16 cellular contexts compared by ENCODE assay signal in genomic region chr21:45497846-45498645, GRCh38. TPM values are rescaled to one million over a fixed set of nuclear protein-coding genes. Genes with fewer than 3 reads are reported as not detected.
DNase-seq lines count a peak whose midpoint lies in the region; ATAC-seq and TF ChIP-seq lines count a peak whose summit lies in the region.
"Had no signal": no experiment of that assay in that cellular context is flagged by ENCODE, and none has a peak within 500 bp of the region (broad histone marks: within the 10 kb centered on the region; RNA-seq: fewer than 3 reads in every experiment).

No MANE protein-coding gene starts in this region.

- no peaks in the 10 kb centered on the region for H4K20me1 ChIP-seq in MM.1S (ENCODE audit: insufficient read depth, low read length)
- H4K20me1 ChIP-seq: BLaER1 had no signal

- no peak overlapping the region for H3K9ac ChIP-seq in MM.1S (ENCODE audit: low read length)
- H3K9ac ChIP-seq: BLaER1 had no signal

- H3K36me3 ChIP-seq in left ventricle myocardium inferior (peaks cover 62% of the 10 kb centered on the region), lower lobe of right lung (peaks cover 44% of the 10 kb centered on the region), spleen (peaks cover 0 to 66% (median 10%) of the 10 kb centered on the region in 6 donors), MM.1S (replicated peaks; ENCODE audit: insufficient read depth, low read length) (no peaks in the 10 kb centered on the region)

- no peaks in the 10 kb centered on the region for H3F3A ChIP-seq in MM.1S (ENCODE audit: insufficient read depth, low read length)

- no peak overlapping the region for H3K27ac ChIP-seq in left ventricle myocardium inferior (replicated peaks)
- H3K27ac ChIP-seq in lower lobe of right lung: no peak overlapping the region
- H3K27ac ChIP-seq in spleen: no peak overlapping the region
- H3K27ac ChIP-seq in MM.1S (ENCODE audit: low read length): no peak overlapping the region
- H3K27ac ChIP-seq: BLaER1 had no signal

- WGBS in spleen, 5 donors: 95 to 96% (median 96%) methylated on average over 32 to 39 of the region's 39 CpGs

- H3K4me3 Mint-ChIP-seq in activated T-cell treated with anti-CD3 and anti-CD28 coated beads, Interleukin-2, amount 50 U/mL, for 24 hours: no peak overlapping the region
- no peak overlapping the region for H3K4me3 Mint-ChIP-seq in progenitor cell of endocrine pancreas (ENCODE audit: low read depth)
- H3K4me3 Mint-ChIP-seq: CD8-positive, alpha-beta memory T cell; GM23338 had no signal

- H3K4me1 Mint-ChIP-seq in activated T-cell treated with anti-CD3 and anti-CD28 coated beads, Interleukin-2, amount 50 U/mL, for 24 hours (ENCODE audit: low read depth): no peaks in the 10 kb centered on the region
- H3K4me1 Mint-ChIP-seq in progenitor cell of endocrine pancreas (ENCODE audit: low read depth): no peaks in the 10 kb centered on the region
- H3K4me1 Mint-ChIP-seq: GM23338 had no signal

- DNase-seq in activated T-cell treated with anti-CD3 and anti-CD28 coated beads, Interleukin-2, amount 50 U/mL, for 24 hours: peak; percentile 3
- DNase-seq in activated T-cell treated with anti-CD3 and anti-CD28 coated beads, Interleukin-2, amount 50 U/mL, for 48 hours: no peak
- DNase-seq in left ventricle myocardium inferior: peak; percentile 7
- DNase-seq in lower lobe of right lung: peak; percentile 31
- DNase-seq in spleen: peak; percentile 58
- DNase-seq in progenitor cell of endocrine pancreas (ENCODE audit: low spot score, unreplicated experiment): no peak
- DNase-seq in DMS79 (lab: John Stamatoyannopoulos, UW): no peak
- no peak for DNase-seq in MM.1S
- DNase-seq: 8988T, DND-41, NCI-H187, NCI-H526 treated with DMSO at 0.1 percent for 48 hours had no signal

- no peak overlapping the region for H3K4me2 ChIP-seq in MM.1S (ENCODE audit: low read depth, low read length)
- H3K4me2 ChIP-seq: BLaER1, GM23338 had no signal

- no peaks in the 10 kb centered on the region for H3K9me2 ChIP-seq in MM.1S (replicated peaks; ENCODE audit: insufficient read depth, low read length)

- H3K9me3 Mint-ChIP-seq in activated T-cell treated with anti-CD3 and anti-CD28 coated beads, Interleukin-2, amount 50 U/mL, for 24 hours: no peaks in the 10 kb centered on the region
- H3K9me3 Mint-ChIP-seq in progenitor cell of endocrine pancreas (ENCODE audit: low read depth): peaks cover 3% of the 10 kb centered on the region
- H3K9me3 Mint-ChIP-seq: CD8-positive, alpha-beta memory T cell; GM23338 had no signal

- H3K36me3 Mint-ChIP-seq in activated T-cell treated with anti-CD3 and anti-CD28 coated beads, Interleukin-2, amount 50 U/mL, for 24 hours (ENCODE audit: low read depth): no peaks in the 10 kb centered on the region
- H3K36me3 Mint-ChIP-seq in progenitor cell of endocrine pancreas (ENCODE audit: insufficient read depth): peaks cover 17% of the 10 kb centered on the region
- H3K36me3 Mint-ChIP-seq: CD8-positive, alpha-beta memory T cell had no signal

- no peak for ATAC-seq in lower lobe of right lung
- ATAC-seq: GM12878, GM23338 had no signal

- intact Hi-C loops in left ventricle myocardium inferior (cut with micrococcal nuclease) (no loop called here), lower lobe of right lung (cut with DNase I) (no loop called here), spleen (cut with DNase I; ENCODE audit: low total_unique reads) (no loop called here)

- no peak for TF ChIP-seq POLR2A in spleen (IDR thresholded peaks at IDR 0.05)

- H3K9me3 ChIP-seq in left ventricle myocardium inferior (replicated peaks): no peaks in the 10 kb centered on the region
- no peaks in the 10 kb centered on the region for H3K9me3 ChIP-seq in lower lobe of right lung
- no peaks in the 10 kb centered on the region for H3K9me3 ChIP-seq in spleen
- no peaks in the 10 kb centered on the region for H3K9me3 ChIP-seq in MM.1S (replicated peaks; ENCODE audit: insufficient read depth, low read length)

- H3K27me3 ChIP-seq in left ventricle myocardium inferior (ENCODE audit: low read depth) (no peaks in the 10 kb centered on the region), lower lobe of right lung (ENCODE audit: low read depth) (no peaks in the 10 kb centered on the region), spleen (replicated peaks in 1 of 7) (no peaks in the 10 kb centered on the region), MM.1S (replicated peaks; ENCODE audit: insufficient read depth, low read length) (peaks cover 83% of the 10 kb centered on the region)
- H3K27me3 ChIP-seq: BLaER1 had no signal

- H3K27me3 Mint-ChIP-seq in activated T-cell treated with anti-CD3 and anti-CD28 coated beads, Interleukin-2, amount 50 U/mL, for 24 hours: no peaks in the 10 kb centered on the region
- H3K27me3 Mint-ChIP-seq in progenitor cell of endocrine pancreas: no peaks in the 10 kb centered on the region
- H3K27me3 Mint-ChIP-seq: CD8-positive, alpha-beta memory T cell had no signal

- no peaks in the 10 kb centered on the region for H3K4me1 ChIP-seq in left ventricle myocardium inferior
- no peaks in the 10 kb centered on the region for H3K4me1 ChIP-seq in lower lobe of right lung
- peaks cover 0 to 16% (median 6%) of the 10 kb centered on the region in 6 donors for H3K4me1 ChIP-seq in spleen
- H3K4me1 ChIP-seq in MM.1S (ENCODE audit: low read length): no peaks in the 10 kb centered on the region

- no peak overlapping the region for H3K27ac Mint-ChIP-seq in activated T-cell treated with anti-CD3 and anti-CD28 coated beads, Interleukin-2, amount 50 U/mL, for 24 hours
- H3K27ac Mint-ChIP-seq in progenitor cell of endocrine pancreas: no peak overlapping the region
- H3K27ac Mint-ChIP-seq: CD8-positive, alpha-beta memory T cell; GM23338 had no signal

- H3K79me2 ChIP-seq in MM.1S (ENCODE audit: low read length): no peaks in the 10 kb centered on the region

- H3K4me3 ChIP-seq in left ventricle myocardium inferior (no peak overlapping the region), lower lobe of right lung (no peak overlapping the region), spleen (no peak overlapping the region), MM.1S (ENCODE audit: low read length) (no peak overlapping the region)
- H3K4me3 ChIP-seq: BLaER1, GM12878, GM23338 had no signal

- no peak overlapping the region for H2AFZ ChIP-seq in MM.1S (ENCODE audit: low read length)
- H2AFZ ChIP-seq: GM23338 had no signal

- TF ChIP-seq CTCF in left ventricle myocardium inferior (IDR thresholded peaks at IDR 0.05; ENCODE audit: borderline replicate concordance) (no peak), lower lobe of right lung (IDR thresholded peaks at IDR 0.05) (no peak), spleen (IDR thresholded peaks at IDR 0.05 in 8 of 11, conservative IDR thresholded peaks at IDR 0.05 in 3 of 11) (no peak), progenitor cell of endocrine pancreas (IDR thresholded peaks at IDR 0.05; ENCODE audit: unreplicated experiment) (no peak), MM.1S (IDR thresholded peaks at IDR 0.05; ENCODE audit: low read length) (no peak)

RNA-seq across cellular contexts. Expression of gene SLC19A1, which starts 44.2 kb away (rescaled TPM):
- total RNA-seq in left ventricle myocardium inferior: 4.9 TPM
- 50.7 TPM for total RNA-seq in lower lobe of right lung
- 10 to 100 TPM; 21.6 to 52.8 (median 35.0) TPM for total RNA-seq in spleen
- 10 to 100 TPM in 2 of 3 donors, 1 to 10 TPM in 1; 7.5 to 17.6 (median 13.3) TPM for polyA plus RNA-seq in spleen
- total RNA-seq in progenitor cell of endocrine pancreas: 25.6 and 28.5 TPM in 2 replicates

Comparison
In these comparisons a context has a peak if more than half of its experiments do, and no peak if none do; other contexts are left out.
1. DNase-seq: peak in activated T-cell treated with anti-CD3 and anti-CD28 coated beads, Interleukin-2, amount 50 U/mL, for 24 hours (single experiment), left ventricle myocardium inferior (single experiment), lower lobe of right lung (single experiment) and spleen (single experiment); none in activated T-cell treated with anti-CD3 and anti-CD28 coated beads, Interleukin-2, amount 50 U/mL, for 48 hours (0 of 2), progenitor cell of endocrine pancreas (single experiment), DMS79 (single experiment) and MM.1S (single experiment).